In genomic region chr2:37168217-37168981, GRCh38 we compare ENCODE assay signal across 9 cellular contexts. TPM values are rescaled to one million over a fixed set of nuclear protein-coding genes. Genes with fewer than 3 reads are reported as not detected.
DNase-seq lines count a peak whose midpoint lies in the region; ATAC-seq and TF ChIP-seq lines count a peak whose summit lies in the region.
"Had no signal": no experiment of that assay in that cellular context is flagged by ENCODE, and none has a peak within 500 bp of the region (broad histone marks: within the 10 kb centered on the region; RNA-seq: fewer than 3 reads in every experiment).

No MANE protein-coding gene starts in this region.

- ATAC-seq in GM19452 (IDR thresholded peaks at IDR 0.05; ENCODE audit: unreplicated experiment) (no peak), HG03457 (IDR thresholded peaks at IDR 0.05; ENCODE audit: unreplicated experiment) (no peak)

- H3K79me2 ChIP-seq in SU-DHL-6 (ENCODE audit: insufficient read depth, low read length) = no peaks in the 10 kb centered on the region

- H3K27me3 ChIP-seq in GM06990 (replicated peaks; ENCODE audit: control insufficient read depth, insufficient read depth, low read length) (no peaks in the 10 kb centered on the region), SU-DHL-6 (ENCODE audit: low read length) (no peaks in the 10 kb centered on the region)

- peak; percentile 81 for TF ChIP-seq CTCF in GM06990 (IDR thresholded peaks at IDR 0.05; ENCODE audit: insufficient read depth, low read length, poor library complexity, severe bottlenecking)
- peak; percentile 66 for TF ChIP-seq CTCF in SU-DHL-6 (IDR thresholded peaks at IDR 0.05; ENCODE audit: insufficient read depth, low read length, poor library complexity, severe bottlenecking)

- H3F3A ChIP-seq in SU-DHL-6 (ENCODE audit: insufficient read depth) = no peaks in the 10 kb centered on the region

- no peaks in the 10 kb centered on the region for H3K36me3 ChIP-seq in GM06990 (ENCODE audit: control insufficient read depth, insufficient read depth, low read length)
- H3K36me3 ChIP-seq in SU-DHL-6 (ENCODE audit: low read length) = peaks cover 3% of the 10 kb centered on the region; the same call in 1 of the 2 replicates

- H2AFZ ChIP-seq in SU-DHL-6 (ENCODE audit: low read depth, low read length, severe bottlenecking) = no peak overlapping the region

- H3K4me3 ChIP-seq in GM06990 (replicated peaks; ENCODE audit: low read depth, low read length) (no peak overlapping the region), SU-DHL-6 (ENCODE audit: insufficient read depth, low read length, poor library complexity, severe bottlenecking) (no peak overlapping the region)

- no peak overlapping the region for H3K4me2 ChIP-seq in SU-DHL-6 (ENCODE audit: low read depth, low read length, poor library complexity, severe bottlenecking)

- no peaks in the 10 kb centered on the region for H4K20me1 ChIP-seq in SU-DHL-6 (ENCODE audit: low read depth, low read length)

- no peaks in the 10 kb centered on the region for H3K9me2 ChIP-seq in SU-DHL-6 (replicated peaks; ENCODE audit: insufficient read depth, low read length)

- DNase-seq in AG08395 (ENCODE audit: low spot score) (peak; percentile 71), GM06990 (ENCODE audit: extremely low read depth, insufficient read length) (no peak), LHCN-M2 (ENCODE audit: low read depth) (peak; percentile 48), epidermal melanocyte (ENCODE audit: insufficient read length, low spot score) (peak; percentile 72), myocyte (ENCODE audit: low read depth) (peak; percentile 50)

- H3K27ac ChIP-seq in SU-DHL-6 (ENCODE audit: low read depth, low read length) = no peak overlapping the region

- H3K9me3 ChIP-seq in SU-DHL-6 (ENCODE audit: insufficient read depth, low read length) = peaks cover 14% of the 10 kb centered on the region; the same call in 1 of the 2 replicates

- H3K9ac ChIP-seq in SU-DHL-6 (ENCODE audit: low read length) = no peak overlapping the region

RNA-seq across cellular contexts. Expression of gene EIF2AK2, which starts 11.6 kb away (rescaled TPM):
- 32.8 and 41.1 TPM in 2 replicates for total RNA-seq in LHCN-M2 (2014; rRNA removed)
- polyA plus RNA-seq in LHCN-M2 (2012) = 9.6 TPM
- 26.6 and 31.1 TPM in 2 replicates for total RNA-seq in myocyte
- polyA plus RNA-seq in myocyte (2012) = 10.8 TPM

RNA-seq across cellular contexts. Expression of gene SULT6B1, which starts 20.1 kb away (rescaled TPM):
- not detected in 2 replicates for total RNA-seq in LHCN-M2 (2014; rRNA removed)
- polyA plus RNA-seq in LHCN-M2 (2012) = not detected
- total RNA-seq in myocyte = not detected in 2 replicates
- polyA plus RNA-seq in myocyte (2012) = not detected
- total RNA-seq: natural killer cell treated with Interleukin-12 subunit alpha and Interleukin-12 subunit beta and Interleukin-15 and Interleukin-18, amount 100 ng/mL, for 72 hours had no signal

RNA-seq across cellular contexts. Expression of gene CEBPZOS, which starts 27.9 kb away (rescaled TPM):
- total RNA-seq in LHCN-M2 (2014; rRNA removed) (23.4 and 27.8 TPM in 2 replicates), myocyte (25.7 and 27.7 TPM in 2 replicates)
- 18.9 TPM for polyA plus RNA-seq in LHCN-M2 (2012)
- polyA plus RNA-seq in myocyte (2012) = 27.8 TPM
